1 cellular context compared by ENCODE assay signal in genomic region chr2:218786133-218786532, GRCh38.
TF ChIP-seq lines count a peak whose summit lies in the region.

No MANE protein-coding gene starts in this region.

TF ChIP-seq in H1, 55 proteins besides CTCF, POLR2A, EP300 and RAD21:
- TF ChIP-seq TCF12 (IDR thresholded peaks at IDR 0.05; ENCODE audit: low read depth, low read length), result peak; percentile 89; the same call in 1 of the 2 replicates
- peak; percentile 58; the same call in 1 of the 2 replicates for TF ChIP-seq POLR2AphosphoS5 (IDR thresholded peaks at IDR 0.05; ENCODE audit: low read depth, low read length)
- no peak for TF ChIP-seq SP4 (IDR thresholded peaks at IDR 0.05; ENCODE audit: low read length)
